In genomic region chr6:135182993-135183531, GRCh38 we compare ENCODE assay signal across 8 cellular contexts. TPM values are rescaled to one million over a fixed set of nuclear protein-coding genes. Genes with fewer than 3 reads are reported as not detected.
DNase-seq lines count a peak whose midpoint lies in the region; ATAC-seq, FAIRE-seq and TF ChIP-seq lines count a peak whose summit lies in the region.

No MANE protein-coding gene starts in this region.

- no peaks in the 10 kb centered on the region for H4K20me1 ChIP-seq in endothelial cell of umbilical vein (replicated peaks; ENCODE audit: control insufficient read depth, extremely low read depth, insufficient read depth, low read length)

- dilution Hi-C loops in endothelial cell of umbilical vein (cut with MboI; ENCODE audit: extremely low pct_ligation_motif_present, low sequenced_read_pairs), result no loop called here

- H3K4me1 ChIP-seq in endothelial cell of umbilical vein (ENCODE audit: control insufficient read depth, extremely low read depth, insufficient read depth, low read length), result peaks cover 27% of the 10 kb centered on the region
- H3K4me1 ChIP-seq in neuron (ENCODE audit: insufficient read depth, low read length), result peaks cover 24% of the 10 kb centered on the region

- FAIRE-seq in endothelial cell of umbilical vein (lab: Jason Lieb, UNC), result peak; percentile 50

- CTCF ChIA-PET in endothelial cell of umbilical vein (lab: Charles Lee), result interaction anchor here (0.6 to 1.5 kb wide), 5 partner anchors 35 to 1305 kb away, joined by 3 to 9 read pairs (median 4); no protein-coding TSS in a partner anchor

- no peak overlapping the region for H3K27ac ChIP-seq in endothelial cell of umbilical vein (ENCODE audit: insufficient read depth, low read depth, low read length)

- H3K4me3 Mint-ChIP-seq in type B pancreatic cell, result peak overlapping the region; percentile 91

- peaks cover 14% of the 10 kb centered on the region for H3K4me1 Mint-ChIP-seq in type B pancreatic cell (ENCODE audit: unreplicated experiment)

- H3K27me3 Mint-ChIP-seq in type B pancreatic cell, result peaks cover 45% of the 10 kb centered on the region

- ATAC-seq in GM18499 (IDR thresholded peaks at IDR 0.05; ENCODE audit: insufficient read depth, unreplicated experiment) (peak; percentile 36), HG02642 (IDR thresholded peaks at IDR 0.05; ENCODE audit: poor library complexity, unreplicated experiment) (peak; percentile 44)

- H3K27ac Mint-ChIP-seq in type B pancreatic cell, result peak overlapping the region; percentile 14

- H2AFZ ChIP-seq in endothelial cell of umbilical vein (ENCODE audit: low read depth, low read length), result peak overlapping the region; percentile 15
- peak overlapping the region; percentile 89 for H2AFZ ChIP-seq in neuron (ENCODE audit: low read depth, low read length)

- no peak for TF ChIP-seq CTCF in endothelial cell of umbilical vein (IDR thresholded peaks at IDR 0.05; ENCODE audit: extremely low read depth in 1 of 2, insufficient read depth in 1 of 2, low read depth in 1 of 2, low read length in 2 of 2)
- TF ChIP-seq CTCF in type B pancreatic cell (conservative IDR thresholded peaks at IDR 0.05), result no peak

- H3K9ac ChIP-seq in endothelial cell of umbilical vein (replicated peaks; ENCODE audit: extremely low read depth, insufficient read depth, low read length), result no peak overlapping the region

- DNase-seq in NCI-H146 treated with DMSO at 0.1 percent for 48 hours (lab: John Stamatoyannopoulos, UW; ENCODE audit: unreplicated experiment) (peak; percentile 79), endothelial cell of umbilical vein (ENCODE audit: low read depth, low spot score) (no peak), type B pancreatic cell (ENCODE audit: extremely low spot score, unreplicated experiment) (no peak), NCI-H226 (no peak)
- peak; percentile 76 to 84 for DNase-seq in activated CD4-positive, alpha-beta T cell treated with anti-CD3 and anti-CD28 coated beads, Interleukin-2, amount 50 U/mL, for 48 hours

- H3K9me1 ChIP-seq in endothelial cell of umbilical vein (replicated peaks; ENCODE audit: control insufficient read depth, extremely low read depth, insufficient read depth, low read length), result no peaks in the 10 kb centered on the region

- no TSS peak for BruUV-seq in endothelial cell of umbilical vein (replicated peaks; lab: Mats Ljungman, UMichigan)

- intact Hi-C loops in endothelial cell of umbilical vein (cut with micrococcal nuclease), result loop anchor here (1.0 to 5.0 kb wide), 2 partner anchors 38 to 116 kb away; no protein-coding TSS in a partner anchor

- H3K36me3 Mint-ChIP-seq in type B pancreatic cell, result no peaks in the 10 kb centered on the region

- H3K4me3 ChIP-seq in endothelial cell of umbilical vein (replicated peaks in 1 of 3; ENCODE audit: insufficient read depth in 1 of 3, low read depth in 1 of 3, low read length in 3 of 3) (peak overlapping the region; percentile 25 to 81 (median 50)), neuron (ENCODE audit: low read length) (peak overlapping the region; percentile 81)

- H3K9me3 ChIP-seq in endothelial cell of umbilical vein (replicated peaks; ENCODE audit: control insufficient read depth, insufficient read depth, low read length) (no peaks in the 10 kb centered on the region), neuron (ENCODE audit: low read length) (no peaks in the 10 kb centered on the region)

- no peaks in the 10 kb centered on the region for H3K36me3 ChIP-seq in endothelial cell of umbilical vein (ENCODE audit: control insufficient read depth in 2 of 2, extremely low read depth in 1 of 2, insufficient read depth in 2 of 2, low read length in 2 of 2)
- H3K36me3 ChIP-seq in neuron (ENCODE audit: insufficient read depth, low read length), result no peaks in the 10 kb centered on the region

- no peaks in the 10 kb centered on the region for H3K9me3 Mint-ChIP-seq in type B pancreatic cell

- POLR2A ChIA-PET in endothelial cell of umbilical vein (lab: Charles Lee), result no interaction called here

- H3K27me3 ChIP-seq in endothelial cell of umbilical vein (ENCODE audit: control insufficient read depth in 2 of 2, insufficient read depth in 2 of 2, low read length in 2 of 2), result peaks cover 25 to 32% of the 10 kb centered on the region in 2 experiments
- peaks cover 27% of the 10 kb centered on the region for H3K27me3 ChIP-seq in neuron (ENCODE audit: insufficient read depth, low read length)

- no peaks in the 10 kb centered on the region for H3K79me2 ChIP-seq in endothelial cell of umbilical vein (ENCODE audit: control insufficient read depth, insufficient read depth, low read length)

- peak overlapping the region; percentile 72 for H3K4me2 ChIP-seq in endothelial cell of umbilical vein (ENCODE audit: insufficient read depth, low read length)

- TF ChIP-seq POLR2A in endothelial cell of umbilical vein (IDR thresholded peaks at IDR 0.05; ENCODE audit: low read depth, low read length), result no peak

TF ChIP-seq in endothelial cell of umbilical vein, 7 proteins besides CTCF, POLR2A, EP300 and RAD21:
- TF ChIP-seq FOS (IDR thresholded peaks at IDR 0.05; ENCODE audit: borderline replicate concordance, insufficient read depth, low read length) (no peak), POLR2AphosphoS5 (IDR thresholded peaks at IDR 0.05; ENCODE audit: insufficient read depth, low read depth, low read length) (no peak), JUN (IDR thresholded peaks at IDR 0.05; ENCODE audit: borderline replicate concordance, insufficient read depth, insufficient read length, low read depth) (no peak), EZH2 (IDR thresholded peaks at IDR 0.05; ENCODE audit: borderline replicate concordance, low read depth, low read length, severe bottlenecking) (peak; percentile 87), GATA2 (IDR thresholded peaks at IDR 0.05; ENCODE audit: insufficient read depth, insufficient read length, low read depth, low read length) (no peak)

RNA-seq across cellular contexts. Expression of gene MYB, which starts 2.0 kb away (rescaled TPM):
- total RNA-seq in endothelial cell of umbilical vein (0.53 and 0.58 TPM in 2 replicates), type B pancreatic cell (ENCODE audit: low replicate concordance) (4.7 and 4.9 TPM in 2 replicates)
- polyA plus RNA-seq in endothelial cell of umbilical vein, result 0.10 and 0.14 TPM in 2 replicates
- polyA plus RNA-seq in endothelial cell of umbilical vein (2011; cell fraction: cytosol; rRNA removed), result 0.04 and 0.19 TPM in 2 replicates
- 0.25 and 0.29 TPM in 2 replicates for polyA plus RNA-seq in endothelial cell of umbilical vein (2011; cell fraction: nucleus; rRNA removed)
- 0.20 TPM in 1 of 2 replicates, not detected in the other for polyA plus RNA-seq in endothelial cell of umbilical vein (2012)
- 1.2 and 2.2 TPM in 2 replicates for polyA minus RNA-seq in endothelial cell of umbilical vein
- 1.7 TPM for polyA minus RNA-seq in endothelial cell of umbilical vein (2011; cell fraction: cytosol; rRNA and poly(A)+ RNA removed)
- 0.19 and 0.38 TPM in 2 replicates for polyA minus RNA-seq in endothelial cell of umbilical vein (2011; cell fraction: nucleus; rRNA and poly(A)+ RNA removed)

Comparison
In these comparisons a context has a peak if more than half of its experiments do, and no peak if none do; other contexts are left out.
1. DNase-seq: peak in NCI-H146 treated with DMSO at 0.1 percent for 48 hours (single experiment) and activated CD4-positive, alpha-beta T cell treated with anti-CD3 and anti-CD28 coated beads, Interleukin-2, amount 50 U/mL, for 48 hours (2 of 2); none in endothelial cell of umbilical vein (single experiment), type B pancreatic cell (single experiment) and NCI-H226 (single experiment).